ENCODE assay signal across 16 cellular contexts in genomic region chr1:215987092-215987855, GRCh38.
"Had no signal": no experiment of that assay in that cellular context is flagged by ENCODE, and none has a peak within 500 bp of the region (broad histone marks: within the 10 kb centered on the region; RNA-seq: fewer than 3 reads in every experiment).

No MANE protein-coding gene starts in this region.

- ATAC-seq: foreskin keratinocyte; left lung; pancreas; stimulated activated naive CD8-positive, alpha-beta T cell treated with anti-CD3 and anti-CD28 coated beads, Interleukin-15, amount 100 ng/mL, for 72 hours had no signal

- H3K4me2 ChIP-seq: neural progenitor cell had no signal

- H3K9ac ChIP-seq: neural progenitor cell had no signal

- H2AFZ ChIP-seq: neural progenitor cell had no signal

- H3K4me1 ChIP-seq: breast epithelium, esophagus muscularis mucosa, foreskin keratinocyte, left lung, neural progenitor cell, pancreas had no signal

- H3K4me3 ChIP-seq: breast epithelium, dorsolateral prefrontal cortex, esophagus muscularis mucosa, left lung, neural progenitor cell, pancreas, skin epidermis, thoracic aorta had no signal

- H3K27me3 ChIP-seq: breast epithelium, esophagus muscularis mucosa, foreskin keratinocyte, left lung, neural progenitor cell, pancreas had no signal

- H3K27ac ChIP-seq: breast epithelium, dorsolateral prefrontal cortex, esophagus muscularis mucosa, foreskin keratinocyte, left lung, neural progenitor cell, pancreas, skin epidermis, thoracic aorta had no signal

- FAIRE-seq: endometrium, islet of Langerhans, pancreas had no signal

- H3K36me3 ChIP-seq: breast epithelium, esophagus muscularis mucosa, left lung, neural progenitor cell, pancreas, thoracic aorta had no signal

- H3K9me3 ChIP-seq: breast epithelium, esophagus muscularis mucosa, left lung, pancreas, thoracic aorta had no signal

- DNase-seq: activated effector memory CD4-positive, alpha-beta T cell treated with Interleukin-2 at 50 U/mL for 16 hours; dorsolateral prefrontal cortex; foreskin keratinocyte; head of caudate nucleus; left lung; pancreas; stimulated activated CD4-positive, alpha-beta T cell treated with anti-CD3 and anti-CD28 coated beads, Interleukin-4, amount 100 ng/mL, for 4 hours; stimulated activated naive CD8-positive, alpha-beta T cell treated with anti-CD3 and anti-CD28 coated beads, Interleukin-15, amount 100 ng/mL, for 72 hours; T-helper 2 cell had no signal
